In genomic region chr12:25958254-25959068, GRCh38 we compare ENCODE assay signal across 8 cellular contexts. TPM values are rescaled to one million over a fixed set of nuclear protein-coding genes. Genes with fewer than 3 reads are reported as not detected.
A peak's percentile ranks its signal among the peaks of the same experiment; 100 is the strongest.
DNase-seq lines count a peak whose midpoint lies in the region; ATAC-seq and TF ChIP-seq lines count a peak whose summit lies in the region.

Gene RASSF8, plus strand, starts transcription at chr12:25958682. Its CDS starts 96,662 bp downstream, at chr12:26055344.

- H3K4me3 ChIP-seq in SJCRH30 (peak within 1 kb of the TSS; percentile 100), choroid plexus epithelial cell (ENCODE audit: low read depth, low read length) (peak within 1 kb of the TSS; percentile 93), skeletal muscle tissue (ENCODE audit: low read length in 3 of 3) (peak within 1 kb of the TSS; percentile 79 to 91 (median 82))

- H3K9ac ChIP-seq in skeletal muscle tissue (ENCODE audit: low read depth in 1 of 3, low read length in 3 of 3): peak within 1 kb of the TSS; percentile 81 to 88 (median 81)

- H3K27ac ChIP-seq in SJCRH30 (peak within 1 kb of the TSS; percentile 77), skeletal muscle tissue (ENCODE audit: low read depth, low read length) (peak within 1 kb of the TSS; percentile 94)

- TF ChIP-seq CTCF in choroid plexus epithelial cell (conservative IDR thresholded peaks at IDR 0.05; ENCODE audit: low read depth, low read length): no peak

- no peaks in the 10 kb centered on the region for H3K4me1 ChIP-seq in SJCRH30
- peaks cover 12 to 23% (median 22%) of the 10 kb centered on the region in 3 donors for H3K4me1 ChIP-seq in skeletal muscle tissue (ENCODE audit: control insufficient read depth in 3 of 3, insufficient read depth in 3 of 3, low read length in 3 of 3)

- DNase-seq in DMS153 treated with DMSO at 0.1 percent for 48 hours (lab: John Stamatoyannopoulos, UW; ENCODE audit: unreplicated experiment): peak; percentile 26
- DNase-seq in DMS153 (lab: John Stamatoyannopoulos, UW): no peak
- DNase-seq in HT-29 (ENCODE audit: low spot score): peak; percentile 36
- peak; percentile 71 to 78 for DNase-seq in SJCRH30
- DNase-seq in choroid plexus epithelial cell (ENCODE audit: low read depth): peak; percentile 79
- peak; percentile 86 for DNase-seq in islet precursor cell

- ATAC-seq in GM21423 (IDR thresholded peaks at IDR 0.05; ENCODE audit: unreplicated experiment): peak; percentile 77

- no peaks in the 10 kb centered on the region for H3K36me3 ChIP-seq in SJCRH30
- H3K36me3 ChIP-seq in skeletal muscle tissue (ENCODE audit: control insufficient read depth in 3 of 3, insufficient read depth in 3 of 3, low read length in 3 of 3): peaks cover 2 to 12% (median 9%) of the 10 kb centered on the region in 3 donors

- H3K9me3 ChIP-seq in SJCRH30 (replicated peaks) (no peaks in the 10 kb centered on the region), skeletal muscle tissue (ENCODE audit: control insufficient read depth in 3 of 3, low read length in 3 of 3) (no peaks in the 10 kb centered on the region)

- H3K27me3 ChIP-seq in SJCRH30 (no peaks in the 10 kb centered on the region), skeletal muscle tissue (ENCODE audit: control insufficient read depth in 3 of 3, insufficient read depth in 3 of 3, low read length in 3 of 3) (no peaks in the 10 kb centered on the region)

RNA-seq across cellular contexts. Expression of gene RASSF8, which starts in this region (rescaled TPM):
- total RNA-seq in HT-29 (2014; rRNA removed; shearing (Covaris generic)): 0.05 TPM in 1 of 2 replicates, not detected in the other
- 22.4 and 24.5 TPM in 2 replicates for total RNA-seq in SJCRH30 (2014; rRNA removed; shearing (Covaris generic))
- total RNA-seq in skeletal muscle tissue: 29.7 TPM

Comparison
In these comparisons a context has a peak if more than half of its experiments do, and no peak if none do; other contexts are left out.
1. RNA of gene RASSF8 (total RNA-seq): 29.7 TPM in skeletal muscle tissue (single experiment) and 22.4 to 24.5 TPM in SJCRH30; 0.05 TPM in HT-29; every median in the first group is over 10 times any median in the second.
2. Peak in DNase-seq in HT-29; RNA of the gene not detected or under 1 TPM.
3. Peak in every context shown above with its lines, with median percentiles within 50 percentile points of each other: H3K4me3 ChIP-seq.